In genomic region chr10:58873161-58873560, GRCh38 we compare ENCODE assay signal across 25 cellular contexts.
"Had no signal": no experiment of that assay in that cellular context is flagged by ENCODE, and none has a peak within 500 bp of the region (broad histone marks: within the 10 kb centered on the region; RNA-seq: fewer than 3 reads in every experiment).

No MANE protein-coding gene starts in this region.

- H3K4me2 ChIP-seq: smooth muscle cell had no signal

- H3K4me1 ChIP-seq: heart left ventricle, left lung, lower lobe of right lung, right atrium auricular region, suprapubic skin, tibial artery, upper lobe of right lung had no signal

- H3K4me3 ChIP-seq: heart left ventricle, left lung, lower lobe of right lung, ovary, right atrium auricular region, right lobe of liver, smooth muscle cell, suprapubic skin, thoracic aorta, tibial artery, upper lobe of right lung had no signal

- DNase-seq: heart left ventricle; hypothalamus; kidney glomerular epithelial cell; left cardiac atrium; left lung; lower lobe of right lung; mesendoderm; naive B cell; natural killer cell; nephron progenitor cell; ovary; right lobe of liver; stimulated activated CD4-positive, alpha-beta T cell treated with anti-CD3 and anti-CD28 coated beads, Interleukin-1b, Interleukin-23, amount 100 ng/mL, for 48 hours; stimulated activated CD4-positive, alpha-beta T cell treated with anti-CD3 and anti-CD28 coated beads, Interleukin-2, amount 100 ng/mL, for 48 hours; stimulated activated naive B cell treated with anti-CD40 and anti-IgM and Interleukin-4, amounts not matched to agents 10 μg/mL and 1 μg/mL and 100 μg/mL, for 72 hours; stimulated activated naive CD8-positive, alpha-beta T cell treated with anti-CD3 and anti-CD28 coated beads, Interleukin-15, Interleukin-2, amounts not matched to agents 100 U/mL and 50 U/mL, for 24 hours; tibial artery; trophoblast cell; upper lobe of right lung had no signal

- H3K9me3 ChIP-seq: left lung, lower lobe of right lung, ovary, right atrium auricular region, right lobe of liver, suprapubic skin, thoracic aorta, upper lobe of right lung had no signal

- H3K27ac ChIP-seq: heart left ventricle, left lung, lower lobe of right lung, ovary, right atrium auricular region, right lobe of liver, suprapubic skin, thoracic aorta, tibial artery, upper lobe of right lung had no signal

- ATAC-seq: heart left ventricle; left cardiac atrium; left lung; lower lobe of right lung; natural killer cell; stimulated activated naive B cell treated with anti-CD40 and anti-IgM and Interleukin-4, amounts not matched to agents 10 μg/mL and 1 μg/mL and 100 μg/mL, for 72 hours; stimulated activated naive CD8-positive, alpha-beta T cell treated with anti-CD3 and anti-CD28 coated beads, Interleukin-15, Interleukin-2, amounts not matched to agents 100 U/mL and 50 U/mL, for 24 hours; upper lobe of right lung had no signal

- FAIRE-seq: keratinocyte, urothelium cell line had no signal

- H3K36me3 ChIP-seq: heart left ventricle, left lung, lower lobe of right lung, ovary, right atrium auricular region, right lobe of liver, suprapubic skin, thoracic aorta, tibial artery, upper lobe of right lung had no signal

- H3K27me3 ChIP-seq: heart left ventricle, left lung, ovary, right atrium auricular region, right lobe of liver, suprapubic skin, tibial artery, upper lobe of right lung had no signal
